In the genomic region with DNA sequence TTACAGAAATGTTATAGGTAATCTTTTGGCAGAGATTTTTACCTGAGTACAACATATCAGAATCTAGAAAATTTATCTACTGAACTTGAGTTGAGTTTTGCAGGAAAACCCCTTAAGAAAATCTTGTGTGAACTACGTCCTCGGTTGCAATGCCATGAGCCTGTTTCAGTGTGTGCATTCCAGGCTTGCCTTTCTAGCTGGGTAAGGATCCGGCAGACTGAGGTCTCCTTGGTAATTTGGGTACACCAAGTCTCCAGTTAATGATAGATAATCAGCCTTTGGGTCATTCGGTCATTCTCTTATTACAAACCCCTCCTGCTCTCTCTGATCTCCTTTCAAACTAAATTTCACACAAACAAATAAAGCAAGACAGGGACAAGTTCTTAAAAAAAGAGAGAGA, we compare ENCODE assay signal across 20 cellular contexts. TPM values are rescaled to one million over a fixed set of nuclear protein-coding genes. Genes with fewer than 3 reads are reported as not detected.
"Had no signal": no experiment of that assay in that cellular context is flagged by ENCODE, and none has a peak within 500 bp of the region (broad histone marks: within the 10 kb centered on the region; RNA-seq: fewer than 3 reads in every experiment).

No MANE protein-coding gene starts in this region.

- ATAC-seq: effector memory CD8-positive, alpha-beta T cell; gastroesophageal sphincter; stimulated activated naive CD8-positive, alpha-beta T cell treated with anti-CD3 and anti-CD28 coated beads, Interleukin-15, Interleukin-2, amounts not matched to agents 100 U/mL and 50 U/mL, for 24 hours; T-cell; upper lobe of right lung had no signal

- H3K27ac ChIP-seq: epithelial cell of prostate, upper lobe of right lung had no signal

- DNase-seq: activated CD4-positive, CD25-positive, alpha-beta regulatory T cell treated with anti-CD3 and anti-CD28 coated beads, Interleukin-2, amount 50 U/mL, for 72 hours; activated naive CD4-positive, alpha-beta T cell; activated naive CD8-positive, alpha-beta T cell treated with anti-CD3 and anti-CD28 coated beads, Interleukin-2, amount 10 ng/mL, durations not matched to agents 7 days and 5 days; anterior cingulate cortex; cerebellar nuclear complex; dermis blood vessel endothelial cell; effector memory CD8-positive, alpha-beta T cell; mesendoderm; stimulated activated CD4-positive, alpha-beta T cell treated with anti-CD3 and anti-CD28 coated beads, Interleukin-15, amount 100 ng/mL, for 24 hours; stimulated activated CD4-positive, alpha-beta T cell treated with anti-CD3 and anti-CD28 coated beads, Interleukin-4, amount 100 ng/mL, for 24 hours; stimulated activated CD8-positive, alpha-beta memory T cell treated with anti-CD3 and anti-CD28 coated beads, Interleukin-4, amount 100 ng/mL, for 48 hours; stimulated activated naive CD8-positive, alpha-beta T cell treated with anti-CD3 and anti-CD28 coated beads, Interleukin-15, Interleukin-2, amounts not matched to agents 100 U/mL and 50 U/mL, for 24 hours; T-cell; T-helper 9 cell; upper lobe of right lung had no signal

- H3K4me3 ChIP-seq: gastroesophageal sphincter, upper lobe of right lung had no signal

- H3K9me3 ChIP-seq: gastroesophageal sphincter, upper lobe of right lung had no signal

- H3K36me3 ChIP-seq: upper lobe of right lung had no signal

RNA-seq across cellular contexts. Expression of a gene that starts 5.9 kb away (rescaled TPM):
- total RNA-seq: activated CD8-positive, alpha-beta memory T cell treated with anti-CD3 and anti-CD28 coated beads for 36 hours; activated naive CD8-positive, alpha-beta T cell treated with anti-CD3 and anti-CD28 coated beads, Interleukin-2, amount 10 ng/mL, durations not matched to agents 7 days and 5 days; dermis blood vessel endothelial cell; T-cell; temporal lobe; upper lobe of right lung had no signal
- polyA plus RNA-seq: keratinocyte had no signal
